In genomic region chr3:30352919-30353318, GRCh38 we compare ENCODE assay signal across 20 cellular contexts.
DNase-seq lines count a peak whose midpoint lies in the region; ATAC-seq and TF ChIP-seq lines count a peak whose summit lies in the region.
"Had no signal": no experiment of that assay in that cellular context is flagged by ENCODE, and none has a peak within 500 bp of the region (broad histone marks: within the 10 kb centered on the region; RNA-seq: fewer than 3 reads in every experiment).

No MANE protein-coding gene starts in this region.

- DNase-seq in activated CD4-positive, alpha-beta T cell treated with anti-CD3 and anti-CD28 coated beads for 36 hours = no peak
- no peak for DNase-seq in activated CD4-positive, alpha-beta T cell treated with anti-CD3 and anti-CD28 coated beads, Interleukin-2, amount 10 ng/mL, durations not matched to agents 24 days and 14 days
- DNase-seq in GM23248 (no peak), neural crest cell (ENCODE audit: low read depth, low spot score) (no peak), DMS53 (lab: John Stamatoyannopoulos, UW) (no peak), upper lobe of right lung (no peak)
- DNase-seq: activated effector memory CD4-positive, alpha-beta T cell treated with anti-CD3 and anti-CD28 coated beads, Interleukin-2, amount 50 U/mL, for 16 hours; amygdala; endodermal cell; HCEC 1CT; kidney glomerular epithelial cell; NCI-H187 treated with DMSO at 0.1 percent for 48 hours; nephron progenitor cell; small intestine; stimulated activated CD4-positive, alpha-beta T cell treated with anti-CD3 and anti-CD28 coated beads, Interleukin-4, amount 100 ng/mL, for 1 hour; uterus had no signal

- H3K36me3 ChIP-seq in GM23248 (ENCODE audit: low read depth) (no peaks in the 10 kb centered on the region), upper lobe of right lung (no peaks in the 10 kb centered on the region)
- H3K36me3 ChIP-seq: prostate gland, uterus had no signal

- H3K9me3 Mint-ChIP-seq in activated CD4-positive, alpha-beta T cell treated with anti-CD3 and anti-CD28 coated beads for 36 hours (ENCODE audit: low read depth) = no peaks in the 10 kb centered on the region
- peaks cover 2% of the 10 kb centered on the region for H3K9me3 Mint-ChIP-seq in activated CD4-positive, alpha-beta T cell treated with anti-CD3 and anti-CD28 coated beads, Interleukin-2, amount 10 ng/mL, durations not matched to agents 24 days and 14 days
- no peaks in the 10 kb centered on the region for H3K9me3 Mint-ChIP-seq in brain
- H3K9me3 Mint-ChIP-seq in neural crest cell = peaks cover 2% of the 10 kb centered on the region
- H3K9me3 Mint-ChIP-seq: endodermal cell, nephron progenitor cell had no signal

- CTCF ChIA-PET in activated CD4-positive, alpha-beta T cell treated with anti-CD3 and anti-CD28 coated beads for 36 hours (lab: Charles Lee) = interaction anchor here (0.6 to 1.8 kb wide), 2 partner anchors 28 to 1172 kb away, joined by 3 to 6 read pairs; no protein-coding TSS in a partner anchor

- H3K4me3 ChIP-seq in GM23248 (no peak overlapping the region), upper lobe of right lung (no peak overlapping the region)
- H3K4me3 ChIP-seq: K562, prostate gland, uterus had no signal

- in situ Hi-C loops in GM23248 (cut with MboI) = no loop called here

- peaks cover 31% of the 10 kb centered on the region for H3F3A ChIP-seq in GM23248 (ENCODE audit: insufficient read depth)

- no peak overlapping the region for H3K4me3 Mint-ChIP-seq in activated CD4-positive, alpha-beta T cell treated with anti-CD3 and anti-CD28 coated beads for 36 hours
- H3K4me3 Mint-ChIP-seq in activated CD4-positive, alpha-beta T cell treated with anti-CD3 and anti-CD28 coated beads, Interleukin-2, amount 10 ng/mL, durations not matched to agents 24 days and 14 days = no peak overlapping the region
- H3K4me3 Mint-ChIP-seq in brain = no peak overlapping the region
- H3K4me3 Mint-ChIP-seq in neural crest cell = no peak overlapping the region
- H3K4me3 Mint-ChIP-seq: endodermal cell, nephron progenitor cell had no signal

- H3K4me1 Mint-ChIP-seq in activated CD4-positive, alpha-beta T cell treated with anti-CD3 and anti-CD28 coated beads for 36 hours = peaks cover 83% of the 10 kb centered on the region
- H3K4me1 Mint-ChIP-seq in activated CD4-positive, alpha-beta T cell treated with anti-CD3 and anti-CD28 coated beads, Interleukin-2, amount 10 ng/mL, durations not matched to agents 24 days and 14 days = peaks cover 69% of the 10 kb centered on the region
- H3K4me1 Mint-ChIP-seq in brain (peaks cover 66% of the 10 kb centered on the region), neural crest cell (peaks cover 12% of the 10 kb centered on the region)

- H4K20me1 ChIP-seq in GM23248 (ENCODE audit: insufficient read depth) = no peaks in the 10 kb centered on the region

- no peak overlapping the region for H3K4me2 ChIP-seq in GM23248 (ENCODE audit: unreplicated experiment)

- no peaks in the 10 kb centered on the region for H3K36me3 Mint-ChIP-seq in activated CD4-positive, alpha-beta T cell treated with anti-CD3 and anti-CD28 coated beads for 36 hours (ENCODE audit: low read depth)
- peaks cover 3% of the 10 kb centered on the region for H3K36me3 Mint-ChIP-seq in activated CD4-positive, alpha-beta T cell treated with anti-CD3 and anti-CD28 coated beads, Interleukin-2, amount 10 ng/mL, durations not matched to agents 24 days and 14 days (ENCODE audit: low read depth)
- no peaks in the 10 kb centered on the region for H3K36me3 Mint-ChIP-seq in brain
- no peaks in the 10 kb centered on the region for H3K36me3 Mint-ChIP-seq in neural crest cell (ENCODE audit: low read depth)

- peak overlapping the region; percentile 24 for H3K27ac Mint-ChIP-seq in activated CD4-positive, alpha-beta T cell treated with anti-CD3 and anti-CD28 coated beads for 36 hours
- H3K27ac Mint-ChIP-seq in activated CD4-positive, alpha-beta T cell treated with anti-CD3 and anti-CD28 coated beads, Interleukin-2, amount 10 ng/mL, durations not matched to agents 24 days and 14 days = no peak overlapping the region
- H3K27ac Mint-ChIP-seq in brain (peak overlapping the region in 3 of 5 experiments; percentile 29 to 44 (median 34)), neural crest cell (ENCODE audit: unreplicated experiment) (peak overlapping the region; percentile 53)
- H3K27ac Mint-ChIP-seq: endodermal cell, nephron progenitor cell had no signal

- TF ChIP-seq CTCF in brain (conservative IDR thresholded peaks at IDR 0.05) (no peak), neural crest cell (conservative IDR thresholded peaks at IDR 0.05) (no peak), upper lobe of right lung (IDR thresholded peaks at IDR 0.05) (no peak)

- intact Hi-C loops in activated CD4-positive, alpha-beta T cell treated with anti-CD3 and anti-CD28 coated beads for 36 hours (cut with DNase I, micrococcal nuclease) = loop anchor here in 1 of 2 experiments (5.0 kb wide), 1 partner anchor 394 kb away; no protein-coding TSS in a partner anchor
- intact Hi-C loops in activated CD4-positive, alpha-beta T cell treated with anti-CD3 and anti-CD28 coated beads, Interleukin-2, amount 10 ng/mL, durations not matched to agents 24 days and 14 days (cut with micrococcal nuclease) = no loop called here
- intact Hi-C loops in upper lobe of right lung (cut with DNase I) = no loop called here

- POLR2A ChIA-PET in activated CD4-positive, alpha-beta T cell treated with anti-CD3 and anti-CD28 coated beads for 36 hours (lab: Charles Lee) = interaction anchor here (0.6 kb wide), 1 partner anchor 312 kb away, joined by 4 read pairs; no protein-coding TSS in a partner anchor

- peaks cover 50% of the 10 kb centered on the region for H3K4me1 ChIP-seq in GM23248 (ENCODE audit: insufficient read depth)
- H3K4me1 ChIP-seq in upper lobe of right lung = peaks cover 16% of the 10 kb centered on the region
- H3K4me1 ChIP-seq: prostate gland, uterus had no signal

- H3K9ac ChIP-seq in GM23248 = no peak overlapping the region

- H3K27me3 Mint-ChIP-seq in activated CD4-positive, alpha-beta T cell treated with anti-CD3 and anti-CD28 coated beads for 36 hours = peaks cover 8% of the 10 kb centered on the region
- H3K27me3 Mint-ChIP-seq in activated CD4-positive, alpha-beta T cell treated with anti-CD3 and anti-CD28 coated beads, Interleukin-2, amount 10 ng/mL, durations not matched to agents 24 days and 14 days = peaks cover 20% of the 10 kb centered on the region
- H3K27me3 Mint-ChIP-seq in brain = peaks cover 3% of the 10 kb centered on the region
- H3K27me3 Mint-ChIP-seq in neural crest cell (ENCODE audit: low read depth) = no peaks in the 10 kb centered on the region

- H2AFZ ChIP-seq in GM23248 = 0 out of 2 replicates have a peak overlapping the region, but pooled peaks have one; percentile 44

- H3K9me3 ChIP-seq in GM23248 (ENCODE audit: low read depth) (no peaks in the 10 kb centered on the region), upper lobe of right lung (no peaks in the 10 kb centered on the region)
- H3K9me3 ChIP-seq: prostate gland, uterus had no signal

- H3K27me3 ChIP-seq in GM23248 (replicated peaks; ENCODE audit: insufficient read depth) (no peaks in the 10 kb centered on the region), upper lobe of right lung (no peaks in the 10 kb centered on the region)
- H3K27me3 ChIP-seq: uterus had no signal

- H3K79me2 ChIP-seq in GM23248 (ENCODE audit: insufficient read depth) = no peaks in the 10 kb centered on the region

- no peak for ATAC-seq in activated CD4-positive, alpha-beta T cell treated with anti-CD3 and anti-CD28 coated beads for 36 hours
- ATAC-seq in HG03378 (IDR thresholded peaks at IDR 0.05; ENCODE audit: unreplicated experiment) = no peak
- no peak for ATAC-seq in upper lobe of right lung
- ATAC-seq: K562 had no signal

- no peaks in the 10 kb centered on the region for H3K9me2 ChIP-seq in GM23248 (ENCODE audit: insufficient read depth)

- WGBS in GM23248 (ENCODE audit: low coverage in 1 of 2, low lambda C conversion rate in 2 of 2, missing lambda C conversion rate in 2 of 2), 2 experiments = 82 to 89% methylated on average over 1 of the region's 1 CpG

- H3K27ac ChIP-seq in GM23248 (no peak overlapping the region), upper lobe of right lung (no peak overlapping the region)
- H3K27ac ChIP-seq: prostate gland had no signal
